Comparison of ENCODE assay signal across 24 cellular contexts in genomic region chr4:139959398-139959797, GRCh38.
A peak's percentile ranks its signal among the peaks of the same experiment; 100 is the strongest.
DNase-seq lines count a peak whose midpoint lies in the region; ATAC-seq and TF ChIP-seq lines count a peak whose summit lies in the region.
"Had no signal": no experiment of that assay in that cellular context is flagged by ENCODE, and none has a peak within 500 bp of the region (broad histone marks: within the 10 kb centered on the region; RNA-seq: fewer than 3 reads in every experiment).

No MANE protein-coding gene starts in this region.

- H3K36me3 ChIP-seq in prostate gland: no peaks in the 10 kb centered on the region
- H3K36me3 ChIP-seq: BE2C; BLaER1 treated with 17β-estradiol and CSF1 and Interleukin-3, amounts not matched to agents 10 nM and 100 nM had no signal

- peak overlapping the region; percentile 10 for H3K27ac Mint-ChIP-seq in activated T-cell treated with anti-CD3 and anti-CD28 coated beads, Interleukin-2, amount 50 U/mL, for 72 hours
- H3K27ac Mint-ChIP-seq: CD14-positive monocyte; CD4-positive, alpha-beta T cell; CD8-positive, alpha-beta memory T cell had no signal

- H3K27ac ChIP-seq in prostate gland: no peak overlapping the region
- H3K27ac ChIP-seq: A549; BLaER1 treated with 17β-estradiol and CSF1 and Interleukin-3, amounts not matched to agents 10 nM and 100 nM; GM23248 had no signal

- H3K4me1 ChIP-seq in prostate gland (replicated peaks): no peaks in the 10 kb centered on the region

- ATAC-seq in activated T-cell treated with anti-CD3 and anti-CD28 coated beads, Interleukin-2, amount 50 U/mL, for 72 hours (replicated peaks in 1 of 2): no peak
- ATAC-seq: A549, GM12878 had no signal

- H3K27me3 ChIP-seq in prostate gland (replicated peaks; ENCODE audit: insufficient read depth): no peaks in the 10 kb centered on the region
- H3K27me3 ChIP-seq: BE2C had no signal

- H3K4me3 ChIP-seq in prostate gland (no peak overlapping the region), foreskin fibroblast (ENCODE audit: low read depth in 1 of 2, low read length in 2 of 2) (no peak overlapping the region)
- H3K4me3 ChIP-seq: A549; BLaER1 treated with 17β-estradiol and CSF1 and Interleukin-3, amounts not matched to agents 10 nM and 100 nM; GM12878; GM23248 had no signal

- H3K4me1 Mint-ChIP-seq in activated T-cell treated with anti-CD3 and anti-CD28 coated beads, Interleukin-2, amount 50 U/mL, for 72 hours (ENCODE audit: low read depth): peaks cover 7% of the 10 kb centered on the region
- H3K4me1 Mint-ChIP-seq: CD8-positive, alpha-beta memory T cell had no signal

- TF ChIP-seq CTCF in prostate gland (IDR thresholded peaks at IDR 0.05) (no peak), foreskin fibroblast (IDR thresholded peaks at IDR 0.05; ENCODE audit: low read depth, low read length) (no peak)

- H3K4me3 Mint-ChIP-seq in activated T-cell treated with anti-CD3 and anti-CD28 coated beads, Interleukin-2, amount 50 U/mL, for 72 hours: no peak overlapping the region
- H3K4me3 Mint-ChIP-seq: CD14-positive monocyte; CD4-positive, alpha-beta T cell had no signal

- DNase-seq in activated T-cell treated with anti-CD3 and anti-CD28 coated beads, Interleukin-2, amount 50 U/mL, for 72 hours: no peak
- no peak for DNase-seq in activated T-cell treated with anti-CD3 and anti-CD28 coated beads, Interleukin-2, amount 50 U/mL, for 1 hour
- DNase-seq in left kidney (ENCODE audit: low read depth, low spot score): peak; percentile 63
- DNase-seq in renal cortical epithelial cell (ENCODE audit: low read depth): peak; percentile 36
- DNase-seq in ureter (ENCODE audit: low spot score): no peak
- DNase-seq in prostate gland (ENCODE audit: low spot score): no peak
- no peak for DNase-seq in foreskin fibroblast
- DNase-seq: 8988T; ACHN; AML-193; BE2C; CD4-positive, alpha-beta T cell; CD8-positive, alpha-beta memory T cell; DMS 273 treated with DMSO at 0.1 percent for 48 hours; DMS79; EL; GDM1; GM23248; H7; HCEC 1CT had no signal

- no peaks in the 10 kb centered on the region for H3K27me3 Mint-ChIP-seq in activated T-cell treated with anti-CD3 and anti-CD28 coated beads, Interleukin-2, amount 50 U/mL, for 72 hours (ENCODE audit: low read depth)
- H3K27me3 Mint-ChIP-seq: CD4-positive, alpha-beta T cell had no signal

- H3K9me3 Mint-ChIP-seq in activated T-cell treated with anti-CD3 and anti-CD28 coated beads, Interleukin-2, amount 50 U/mL, for 72 hours: no peaks in the 10 kb centered on the region
- H3K9me3 Mint-ChIP-seq: CD14-positive monocyte; CD4-positive, alpha-beta T cell had no signal

- intact Hi-C loops in prostate gland (cut with DNase I): no loop called here

- H3K36me3 Mint-ChIP-seq in activated T-cell treated with anti-CD3 and anti-CD28 coated beads, Interleukin-2, amount 50 U/mL, for 72 hours (ENCODE audit: insufficient read depth in 2 of 2): no peaks in the 10 kb centered on the region
- H3K36me3 Mint-ChIP-seq: CD14-positive monocyte had no signal

- no peaks in the 10 kb centered on the region for H3K9me3 ChIP-seq in prostate gland
- H3K9me3 ChIP-seq: A549, BE2C had no signal

- TF ChIP-seq POLR2A in prostate gland (IDR thresholded peaks at IDR 0.05): no peak

- WGBS in prostate gland: 95% methylated on average over 4 of the region's 4 CpGs

Comparison
In these comparisons a context has a peak if more than half of its experiments do, and no peak if none do; other contexts are left out.
1. DNase-seq: peak in left kidney (single experiment) and renal cortical epithelial cell (single experiment); none in activated T-cell treated with anti-CD3 and anti-CD28 coated beads, Interleukin-2, amount 50 U/mL, for 72 hours (0 of 2), activated T-cell treated with anti-CD3 and anti-CD28 coated beads, Interleukin-2, amount 50 U/mL, for 1 hour (single experiment), ureter (single experiment), prostate gland (single experiment) and foreskin fibroblast (0 of 2).